Comparison of ENCODE assay signal across 9 cellular contexts in the genomic region with DNA sequence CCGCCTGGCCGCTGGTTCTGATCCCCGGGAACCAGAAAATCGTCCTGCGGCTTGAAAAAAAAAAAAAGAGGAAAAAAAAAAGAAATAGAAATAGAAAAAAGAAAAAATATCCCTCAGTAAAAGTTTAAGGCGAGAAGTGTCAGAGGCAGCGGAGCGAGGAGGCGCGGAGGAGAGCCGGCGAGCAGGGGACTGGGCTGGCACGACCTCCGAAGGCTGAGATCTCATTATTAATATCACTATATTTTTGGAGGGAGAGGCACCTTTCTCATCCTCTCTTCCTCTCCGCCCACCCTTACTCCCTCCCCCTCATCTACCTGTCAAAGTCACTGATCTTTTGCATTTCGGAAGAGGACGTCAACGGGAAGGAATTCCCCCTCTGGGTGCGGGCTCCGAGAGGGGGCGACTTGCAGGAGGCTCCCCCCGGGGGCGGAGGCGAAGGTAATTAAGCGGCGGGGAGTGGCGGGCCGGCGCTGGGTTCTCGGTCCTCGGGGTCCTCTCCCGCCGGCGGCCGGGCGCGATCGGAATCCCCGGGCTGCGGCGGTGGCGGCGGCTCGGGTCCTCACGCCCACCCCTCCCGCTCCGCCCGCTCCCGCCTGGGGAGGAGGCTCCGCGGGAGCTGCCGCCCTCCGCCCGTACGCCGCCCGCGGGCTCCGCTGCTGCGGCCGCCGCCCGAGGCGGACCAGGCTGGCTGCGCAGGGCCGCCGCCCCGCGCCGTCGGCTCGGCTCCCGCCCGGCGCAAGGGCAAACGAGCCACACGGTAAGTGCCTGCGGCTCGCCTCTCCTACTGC. TPM values are rescaled to one million over a fixed set of nuclear protein-coding genes. Genes with fewer than 3 reads are reported as not detected.
A peak's percentile ranks its signal among the peaks of the same experiment; 100 is the strongest.
DNase-seq lines count a peak whose midpoint lies in the region; ATAC-seq and TF ChIP-seq lines count a peak whose summit lies in the region.
"Had no signal": no experiment of that assay in that cellular context is flagged by ENCODE, and none has a peak within 500 bp of the region (broad histone marks: within the 10 kb centered on the region; RNA-seq: fewer than 3 reads in every experiment).

A gene (plus strand): TSS at position 337 of the 788 bp plus-strand sequence.

- WGBS in right lobe of liver (ENCODE audit: insufficient coverage, low coverage, low lambda C conversion rate, missing lambda C conversion rate) = 4% methylated on average over 28 of the region's 79 CpGs
- under 1% methylated on average over 29 of the region's 79 CpGs for WGBS in suprapubic skin

- H3K4me3 Mint-ChIP-seq in dendritic cell treated with granulocyte-macrophage colony-stimulating factor and Interleukin-4, amounts not matched to agents 40 ng/mL and 50 ng/mL, for 4 days = peak within 1 kb of the TSS; percentile 66

- H3K9me3 ChIP-seq in HEK293 (ENCODE audit: control insufficient read depth, insufficient read depth, low read depth, low read length) (no peaks in the 10 kb centered on the region), SJCRH30 (replicated peaks) (no peaks in the 10 kb centered on the region), right lobe of liver (no peaks in the 10 kb centered on the region), suprapubic skin (no peaks in the 10 kb centered on the region)

- peaks cover 3% of the 10 kb centered on the region; the same call in 1 of the 2 replicates for H3K4me1 ChIP-seq in HEK293 (ENCODE audit: control insufficient read depth, insufficient read depth, low read length)
- 0 out of 2 replicates have a peak, but pooled peaks cover 3% of the 10 kb centered on the region for H3K4me1 ChIP-seq in SJCRH30
- H3K4me1 ChIP-seq in right lobe of liver = peaks cover 0 to 21% (median 4%) of the 10 kb centered on the region in 4 donors
- H3K4me1 ChIP-seq in suprapubic skin = peaks cover 21% of the 10 kb centered on the region

- intact Hi-C loops in dendritic cell treated with granulocyte-macrophage colony-stimulating factor and Interleukin-4, amounts not matched to agents 40 ng/mL and 50 ng/mL, for 4 days (cut with micrococcal nuclease) = no loop called here
- intact Hi-C loops in right lobe of liver (cut with DNase I) = no loop called here

- H3K9me3 Mint-ChIP-seq in dendritic cell treated with granulocyte-macrophage colony-stimulating factor and Interleukin-4, amounts not matched to agents 40 ng/mL and 50 ng/mL, for 4 days = no peaks in the 10 kb centered on the region

- no peaks in the 10 kb centered on the region for H3K36me3 ChIP-seq in HEK293 (ENCODE audit: control insufficient read depth in 2 of 2, insufficient read depth in 1 of 2, low read length in 2 of 2)
- no peaks in the 10 kb centered on the region for H3K36me3 ChIP-seq in SJCRH30
- H3K36me3 ChIP-seq in right lobe of liver = no peaks in the 10 kb centered on the region
- H3K36me3 ChIP-seq in suprapubic skin = no peaks in the 10 kb centered on the region

- CTCF ChIA-PET in HEK293 (lab: Yijun Ruan, JAX) = interaction anchor here (0.7 kb wide), 1 partner anchor 200 kb away, joined by 4 read pairs; no protein-coding TSS in a partner anchor

- POLR2A ChIA-PET in HEK293 (lab: Yijun Ruan, JAX) = interaction anchor here (0.7 to 1.0 kb wide), 2 partner anchors 83 to 84 kb away, joined by 3 read pairs; a partner anchor contains a TSS

- TF ChIP-seq EP300 in suprapubic skin (IDR thresholded peaks at IDR 0.05) = no peak

- TF ChIP-seq CTCF in HEK293 (tag by site-specific recombination; IDR thresholded peaks at IDR 0.05) (0 out of 2 replicates have a peak, but pooled peaks have one; percentile 27), right lobe of liver (IDR thresholded peaks at IDR 0.05) (no peak), suprapubic skin (IDR thresholded peaks at IDR 0.05) (no peak)

- H3K4me1 Mint-ChIP-seq in dendritic cell treated with granulocyte-macrophage colony-stimulating factor and Interleukin-4, amounts not matched to agents 40 ng/mL and 50 ng/mL, for 4 days (ENCODE audit: low read depth) = peaks cover 18% of the 10 kb centered on the region

- H3K27ac ChIP-seq in HEK293 (ENCODE audit: extremely low read depth, low read depth, low read length) (no peak within 1 kb of the TSS), SJCRH30 (no peak within 1 kb of the TSS), right lobe of liver (no peak within 1 kb of the TSS), suprapubic skin (no peak within 1 kb of the TSS)

- H3K27ac Mint-ChIP-seq in dendritic cell treated with granulocyte-macrophage colony-stimulating factor and Interleukin-4, amounts not matched to agents 40 ng/mL and 50 ng/mL, for 4 days = no peak within 1 kb of the TSS

- H3K27me3 ChIP-seq in SJCRH30 (0 out of 2 replicates have a peak, but pooled peaks cover 17% of the 10 kb centered on the region), right lobe of liver (peaks cover 0 to 21% of the 10 kb centered on the region in 2 donors), suprapubic skin (peaks cover 21% of the 10 kb centered on the region)

- DNase-seq in ELR (ENCODE audit: low read depth) = peak; percentile 59
- no peak for DNase-seq in SJCRH30
- peak in 1 of 3 donors; percentile 18 for DNase-seq in right lobe of liver
- peak in 1 of 2 donors; percentile 57 for DNase-seq in suprapubic skin (ENCODE audit: low spot score in 2 of 2)
- no peak for DNase-seq in SHP77 treated with DMSO at 0.1 percent for 48 hours (lab: John Stamatoyannopoulos, UW)

- ATAC-seq in right lobe of liver (peak; percentile 33 to 58 (median 37)), GM21447 (IDR thresholded peaks at IDR 0.05; ENCODE audit: unreplicated experiment) (no peak)

- TF ChIP-seq POLR2A in right lobe of liver (IDR thresholded peaks at IDR 0.05) (no peak), suprapubic skin (IDR thresholded peaks at IDR 0.05) (no peak)

- H3K36me3 Mint-ChIP-seq in dendritic cell treated with granulocyte-macrophage colony-stimulating factor and Interleukin-4, amounts not matched to agents 40 ng/mL and 50 ng/mL, for 4 days (ENCODE audit: low read depth) = no peaks in the 10 kb centered on the region

- peaks cover 61% of the 10 kb centered on the region for H3K27me3 Mint-ChIP-seq in dendritic cell treated with granulocyte-macrophage colony-stimulating factor and Interleukin-4, amounts not matched to agents 40 ng/mL and 50 ng/mL, for 4 days

- peak within 1 kb of the TSS; percentile 56 for H3K4me3 ChIP-seq in HEK293 (ENCODE audit: low read depth, low read length)
- H3K4me3 ChIP-seq in SJCRH30 = peak within 1 kb of the TSS; percentile 29
- H3K4me3 ChIP-seq in right lobe of liver = peak within 1 kb of the TSS; percentile 20 to 41 (median 30)
- peak within 1 kb of the TSS; percentile 68 for H3K4me3 ChIP-seq in suprapubic skin

TF ChIP-seq in HEK293, 187 proteins besides CTCF, POLR2A, EP300 and RAD21 (continues in another document):
- TF ChIP-seq, protein P1, sequence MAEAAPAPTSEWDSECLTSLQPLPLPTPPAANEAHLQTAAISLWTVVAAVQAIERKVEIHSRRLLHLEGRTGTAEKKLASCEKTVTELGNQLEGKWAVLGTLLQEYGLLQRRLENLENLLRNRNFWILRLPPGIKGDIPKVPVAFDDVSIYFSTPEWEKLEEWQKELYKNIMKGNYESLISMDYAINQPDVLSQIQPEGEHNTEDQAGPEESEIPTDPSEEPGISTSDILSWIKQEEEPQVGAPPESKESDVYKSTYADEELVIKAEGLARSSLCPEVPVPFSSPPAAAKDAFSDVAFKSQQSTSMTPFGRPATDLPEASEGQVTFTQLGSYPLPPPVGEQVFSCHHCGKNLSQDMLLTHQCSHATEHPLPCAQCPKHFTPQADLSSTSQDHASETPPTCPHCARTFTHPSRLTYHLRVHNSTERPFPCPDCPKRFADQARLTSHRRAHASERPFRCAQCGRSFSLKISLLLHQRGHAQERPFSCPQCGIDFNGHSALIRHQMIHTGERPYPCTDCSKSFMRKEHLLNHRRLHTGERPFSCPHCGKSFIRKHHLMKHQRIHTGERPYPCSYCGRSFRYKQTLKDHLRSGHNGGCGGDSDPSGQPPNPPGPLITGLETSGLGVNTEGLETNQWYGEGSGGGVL (tag by site-specific recombination; IDR thresholded peaks at IDR 0.05) = peak; percentile 90
- TF ChIP-seq SP2 (tag by site-specific recombination; IDR thresholded peaks at IDR 0.05) = peak; percentile 20; the same call in 1 of the 2 replicates
- TF ChIP-seq, protein P2, sequence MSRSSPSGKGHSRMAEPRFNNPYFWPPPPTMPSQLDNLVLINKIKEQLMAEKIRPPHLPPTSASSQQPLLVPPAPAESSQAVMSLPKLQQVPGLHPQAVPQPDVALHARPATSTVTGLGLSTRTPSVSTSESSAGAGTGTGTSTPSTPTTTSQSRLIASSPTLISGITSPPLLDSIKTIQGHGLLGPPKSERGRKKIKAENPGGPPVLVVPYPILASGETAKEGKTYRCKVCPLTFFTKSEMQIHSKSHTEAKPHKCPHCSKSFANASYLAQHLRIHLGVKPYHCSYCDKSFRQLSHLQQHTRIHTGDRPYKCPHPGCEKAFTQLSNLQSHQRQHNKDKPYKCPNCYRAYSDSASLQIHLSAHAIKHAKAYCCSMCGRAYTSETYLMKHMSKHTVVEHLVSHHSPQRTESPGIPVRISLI (tag by site-specific recombination; IDR thresholded peaks at IDR 0.05) = peak; percentile 42; the same call in 1 of the 2 replicates
- no peak for TF ChIP-seq ZNF112 (tag by site-specific recombination; IDR thresholded peaks at IDR 0.05)
- 0 out of 2 replicates have a peak, but pooled peaks have one; percentile 18 for TF ChIP-seq ZEB2 (tag by site-specific recombination; IDR thresholded peaks at IDR 0.05)
- TF ChIP-seq KLF1 (tag by site-specific recombination; IDR thresholded peaks at IDR 0.05) = no peak
- peak; percentile 45 for TF ChIP-seq SP3 (tag by site-specific recombination; IDR thresholded peaks at IDR 0.05)
- TF ChIP-seq ZNF366 (tag by site-specific recombination; conservative IDR thresholded peaks at IDR 0.05) = peak; percentile 45; the same call in 1 of the 2 replicates
- peak; percentile 79 for TF ChIP-seq ZFHX2 (tag by site-specific recombination; conservative IDR thresholded peaks at IDR 0.05)
- TF ChIP-seq EGR2 (tag by site-specific recombination; IDR thresholded peaks at IDR 0.05; ENCODE audit: low read depth) = peak; percentile 54; the same call in 1 of the 2 replicates

RNA-seq across cellular contexts. Expression of the gene that starts here (rescaled TPM):
- total RNA-seq in SJCRH30 (2014; rRNA removed; shearing (Covaris generic)) = 0.15 TPM in 1 of 2 replicates, not detected in the other
- total RNA-seq in right lobe of liver (not detected), suprapubic skin (10 to 100 TPM in 1 of 4 donors, 1 to 10 TPM in 3; 4.2 to 11.1 (median 5.6) TPM)
- total RNA-seq: RPMI7951 had no signal

Comparison
In these comparisons a context has a peak if more than half of its experiments do, and no peak if none do; other contexts are left out.
1. Peak in ATAC-seq and H3K4me3 ChIP-seq in right lobe of liver; RNA of the gene not detected or under 1 TPM.